8 cellular contexts compared by ENCODE assay signal in the genomic region with DNA sequence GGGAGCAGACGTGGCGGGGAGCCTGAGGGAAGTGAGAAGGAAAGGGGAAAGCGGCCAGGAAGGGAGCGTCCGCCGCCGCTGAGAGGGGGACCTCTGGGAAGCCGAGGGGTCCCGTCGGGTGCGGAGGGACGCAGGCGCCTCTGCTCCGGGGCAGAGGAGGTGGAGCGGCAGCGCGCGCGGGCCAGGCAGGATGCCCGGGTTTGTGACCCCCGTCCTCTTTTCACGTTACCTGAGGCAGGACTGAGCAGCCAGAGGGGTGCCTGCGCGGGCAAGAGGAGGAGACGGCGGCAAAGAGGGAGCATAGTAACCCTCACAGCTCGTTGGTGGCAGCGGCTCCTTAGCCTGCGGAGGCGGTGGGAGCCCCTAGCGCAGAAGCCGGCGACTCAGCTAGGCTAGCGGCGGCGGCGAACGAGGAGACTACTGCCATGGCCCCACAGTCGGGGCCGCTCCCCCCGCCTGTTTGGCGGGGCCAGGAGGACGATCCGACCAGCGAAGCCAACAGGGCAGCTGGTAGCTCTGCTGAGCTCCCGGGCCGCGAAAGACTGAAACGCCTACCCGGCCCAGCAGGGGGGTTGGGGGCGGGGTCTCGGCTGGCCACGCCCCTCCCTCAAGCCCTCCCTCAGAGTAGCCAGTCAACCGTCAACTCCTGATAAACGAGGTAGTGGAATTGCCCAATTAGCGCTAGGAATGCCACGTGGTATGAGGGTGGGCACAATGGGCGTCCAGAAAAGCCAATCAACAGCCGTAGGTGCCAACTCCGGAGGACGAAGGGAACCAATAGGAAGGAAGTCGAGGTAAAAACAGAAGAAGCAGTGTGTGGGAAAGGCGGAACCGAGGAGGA. TPM values are rescaled to one million over a fixed set of nuclear protein-coding genes. Genes with fewer than 3 reads are reported as not detected.
A peak's percentile ranks its signal among the peaks of the same experiment; 100 is the strongest.
DNase-seq lines count a peak whose midpoint lies in the region; ATAC-seq, FAIRE-seq and TF ChIP-seq lines count a peak whose summit lies in the region.

A gene with protein sequence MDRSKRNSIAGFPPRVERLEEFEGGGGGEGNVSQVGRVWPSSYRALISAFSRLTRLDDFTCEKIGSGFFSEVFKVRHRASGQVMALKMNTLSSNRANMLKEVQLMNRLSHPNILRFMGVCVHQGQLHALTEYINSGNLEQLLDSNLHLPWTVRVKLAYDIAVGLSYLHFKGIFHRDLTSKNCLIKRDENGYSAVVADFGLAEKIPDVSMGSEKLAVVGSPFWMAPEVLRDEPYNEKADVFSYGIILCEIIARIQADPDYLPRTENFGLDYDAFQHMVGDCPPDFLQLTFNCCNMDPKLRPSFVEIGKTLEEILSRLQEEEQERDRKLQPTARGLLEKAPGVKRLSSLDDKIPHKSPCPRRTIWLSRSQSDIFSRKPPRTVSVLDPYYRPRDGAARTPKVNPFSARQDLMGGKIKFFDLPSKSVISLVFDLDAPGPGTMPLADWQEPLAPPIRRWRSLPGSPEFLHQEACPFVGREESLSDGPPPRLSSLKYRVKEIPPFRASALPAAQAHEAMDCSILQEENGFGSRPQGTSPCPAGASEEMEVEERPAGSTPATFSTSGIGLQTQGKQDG (minus strand): TSS at position 541 of the 841 bp plus-strand sequence. CDS start 33,378 bp downstream, outside the sequence.

- no peak within 1 kb of the TSS for H3K4me3 Mint-ChIP-seq in naive thymus-derived CD8-positive, alpha-beta T cell
- no peak within 1 kb of the TSS for H3K4me3 Mint-ChIP-seq in stimulated activated naive B cell treated with anti-CD40 and anti-IgM and Interleukin-4, amounts not matched to agents 10 μg/mL and 1 μg/mL and 100 μg/mL, for 72 hours

- DNase-seq in ELF-1 (ENCODE audit: low read depth, low spot score) (peak; percentile 100), GOT3 (lab: John Stamatoyannopoulos, UW) (peak; percentile 91), Kasumi-1 (lab: John Stamatoyannopoulos, UW) (peak; percentile 100), RCC 7860 (ENCODE audit: low spot score) (peak; percentile 99), fibroblast of pulmonary artery (ENCODE audit: low read depth) (peak; percentile 100)
- DNase-seq in activated T-helper 1 cell treated with anti-CD3 and anti-CD28 coated beads, Interleukin-2, amount 50 U/mL, for 16 hours (ENCODE audit: low read depth in 1 of 2, low spot score in 1 of 2) = peak; percentile 91 to 95
- DNase-seq in naive thymus-derived CD8-positive, alpha-beta T cell = peak; percentile 94 to 98 (median 97)
- peak; percentile 98 for DNase-seq in stimulated activated naive B cell treated with anti-CD40 and anti-IgM and Interleukin-4, amounts not matched to agents 10 μg/mL and 1 μg/mL and 100 μg/mL, for 72 hours

- H3K9me3 Mint-ChIP-seq in naive thymus-derived CD8-positive, alpha-beta T cell = no peaks in the 10 kb centered on the region
- H3K9me3 Mint-ChIP-seq in stimulated activated naive B cell treated with anti-CD40 and anti-IgM and Interleukin-4, amounts not matched to agents 10 μg/mL and 1 μg/mL and 100 μg/mL, for 72 hours = no peaks in the 10 kb centered on the region

- TF ChIP-seq CTCF in fibroblast of pulmonary artery (IDR thresholded peaks at IDR 0.05; ENCODE audit: low read length, missing control alignments) = no peak

- FAIRE-seq in RCC 7860 (lab: Jason Lieb, UNC) = peak; percentile 97

- POLR2A ChIA-PET in naive thymus-derived CD8-positive, alpha-beta T cell (lab: Charles Lee) = interaction anchor here (0.6 to 4.0 kb wide), 18 partner anchors 9 to 817 kb away, joined by 3 to 40 read pairs (median 4); a partner anchor contains a TSS

- peak; percentile 91 to 94 for ATAC-seq in naive thymus-derived CD8-positive, alpha-beta T cell
- ATAC-seq in stimulated activated naive B cell treated with anti-CD40 and anti-IgM and Interleukin-4, amounts not matched to agents 10 μg/mL and 1 μg/mL and 100 μg/mL, for 72 hours (replicated peaks) = peak; percentile 88 to 90

- H3K4me1 Mint-ChIP-seq in naive thymus-derived CD8-positive, alpha-beta T cell = peaks cover 6 to 13% (median 12%) of the 10 kb centered on the region in 4 donors
- peaks cover 9 to 21% of the 10 kb centered on the region in 2 donors for H3K4me1 Mint-ChIP-seq in stimulated activated naive B cell treated with anti-CD40 and anti-IgM and Interleukin-4, amounts not matched to agents 10 μg/mL and 1 μg/mL and 100 μg/mL, for 72 hours

- H3K36me3 Mint-ChIP-seq in naive thymus-derived CD8-positive, alpha-beta T cell = peaks cover 0 to 13% (median 0%) of the 10 kb centered on the region in 3 donors
- peaks cover 2 to 9% of the 10 kb centered on the region in 2 donors for H3K36me3 Mint-ChIP-seq in stimulated activated naive B cell treated with anti-CD40 and anti-IgM and Interleukin-4, amounts not matched to agents 10 μg/mL and 1 μg/mL and 100 μg/mL, for 72 hours

- H3K27ac Mint-ChIP-seq in naive thymus-derived CD8-positive, alpha-beta T cell = no peak within 1 kb of the TSS
- no peak within 1 kb of the TSS for H3K27ac Mint-ChIP-seq in stimulated activated naive B cell treated with anti-CD40 and anti-IgM and Interleukin-4, amounts not matched to agents 10 μg/mL and 1 μg/mL and 100 μg/mL, for 72 hours

- peak within 1 kb of the TSS; percentile 86 for H3K4me3 ChIP-seq in fibroblast of pulmonary artery (replicated peaks; ENCODE audit: low read depth, low read length)

- no peaks in the 10 kb centered on the region for H3K27me3 Mint-ChIP-seq in naive thymus-derived CD8-positive, alpha-beta T cell
- H3K27me3 Mint-ChIP-seq in stimulated activated naive B cell treated with anti-CD40 and anti-IgM and Interleukin-4, amounts not matched to agents 10 μg/mL and 1 μg/mL and 100 μg/mL, for 72 hours = no peaks in the 10 kb centered on the region

RNA-seq across cellular contexts. Expression of the gene that starts here (rescaled TPM):
- 1 to 10 TPM; 9.8 to 10.0 TPM for total RNA-seq in naive thymus-derived CD8-positive, alpha-beta T cell
- polyA plus RNA-seq in naive thymus-derived CD8-positive, alpha-beta T cell = 1 to 10 TPM; 2.3 to 3.1 (median 2.7) TPM

Comparison
In these comparisons a context has a peak if more than half of its experiments do, and no peak if none do; other contexts are left out.
1. Peak in every context shown above with its lines: DNase-seq, ATAC-seq and H3K4me3 ChIP-seq.